In genomic region chr16:57566436-57566835, GRCh38 we compare ENCODE assay signal across 21 cellular contexts. TPM values are rescaled to one million over a fixed set of nuclear protein-coding genes. Genes with fewer than 3 reads are reported as not detected.
"Had no signal": no experiment of that assay in that cellular context is flagged by ENCODE, and none has a peak within 500 bp of the region (broad histone marks: within the 10 kb centered on the region; RNA-seq: fewer than 3 reads in every experiment).

No MANE protein-coding gene starts in this region.

- H3K27me3 Mint-ChIP-seq: activated CD4-positive, alpha-beta memory T cell treated with anti-CD3 and anti-CD28 coated beads, Interleukin-2, amount 10 ng/mL, durations not matched to agents 7 days and 5 days; activated CD4-positive, alpha-beta T cell treated with anti-CD3 and anti-CD28 coated beads, Interleukin-2, amount 10 ng/mL, durations not matched to agents 24 days and 14 days; stimulated activated memory B cell treated with anti-CD40 and anti-IgM and Interleukin-4, amounts not matched to agents 10 μg/mL and 1 μg/mL and 100 μg/mL, for 72 hours had no signal

- H3K36me3 ChIP-seq: heart right ventricle, right lobe of liver, vagina had no signal

- H3K4me3 Mint-ChIP-seq: activated CD4-positive, alpha-beta memory T cell treated with anti-CD3 and anti-CD28 coated beads, Interleukin-2, amount 10 ng/mL, durations not matched to agents 7 days and 5 days; activated CD4-positive, alpha-beta T cell treated with anti-CD3 and anti-CD28 coated beads, Interleukin-2, amount 10 ng/mL, durations not matched to agents 24 days and 14 days; activated naive CD4-positive, alpha-beta T cell treated with anti-CD3 and anti-CD28 coated beads for 36 hours; activated naive CD8-positive, alpha-beta T cell treated with anti-CD3 and anti-CD28 coated beads, Interleukin-2, amount 10 ng/mL, durations not matched to agents 7 days and 5 days; nephron; stimulated activated memory B cell treated with anti-CD40 and anti-IgM and Interleukin-4, amounts not matched to agents 10 μg/mL and 1 μg/mL and 100 μg/mL, for 72 hours had no signal

- H3K4me3 ChIP-seq: heart right ventricle, lung, right lobe of liver, skin epidermis, testis, vagina had no signal

- H3K9me3 Mint-ChIP-seq: activated naive CD4-positive, alpha-beta T cell treated with anti-CD3 and anti-CD28 coated beads for 36 hours had no signal

- DNase-seq: activated CD4-positive, alpha-beta memory T cell treated with anti-CD3 and anti-CD28 coated beads, Interleukin-2, amount 10 ng/mL, durations not matched to agents 7 days and 5 days; activated CD4-positive, alpha-beta T cell treated with anti-CD3 and anti-CD28 coated beads, Interleukin-2, amount 10 ng/mL, durations not matched to agents 24 days and 14 days; activated effector memory CD4-positive, alpha-beta T cell treated with Interleukin-2 at 50 U/mL for 16 hours; activated naive CD4-positive, alpha-beta T cell treated with anti-CD3 and anti-CD28 coated beads for 36 hours; activated naive CD8-positive, alpha-beta T cell treated with anti-CD3 and anti-CD28 coated beads, Interleukin-2, amount 10 ng/mL, durations not matched to agents 7 days and 5 days; amygdala; foreskin fibroblast; heart right ventricle; right lobe of liver; stimulated activated CD4-positive, alpha-beta T cell treated with anti-CD3 and anti-CD28 coated beads, Interleukin-1b, Interleukin-23, amount 100 ng/mL, for 48 hours; testis; trophoblast cell had no signal

- H3K27ac Mint-ChIP-seq: activated CD4-positive, alpha-beta memory T cell treated with anti-CD3 and anti-CD28 coated beads, Interleukin-2, amount 10 ng/mL, durations not matched to agents 7 days and 5 days; activated CD4-positive, alpha-beta T cell treated with anti-CD3 and anti-CD28 coated beads, Interleukin-2, amount 10 ng/mL, durations not matched to agents 24 days and 14 days; activated naive CD4-positive, alpha-beta T cell treated with anti-CD3 and anti-CD28 coated beads for 36 hours; activated naive CD8-positive, alpha-beta T cell treated with anti-CD3 and anti-CD28 coated beads, Interleukin-2, amount 10 ng/mL, durations not matched to agents 7 days and 5 days; nephron; stimulated activated memory B cell treated with anti-CD40 and anti-IgM and Interleukin-4, amounts not matched to agents 10 μg/mL and 1 μg/mL and 100 μg/mL, for 72 hours had no signal

- H3K27me3 ChIP-seq: right lobe of liver, testis, vagina had no signal

- H3K9me3 ChIP-seq: right lobe of liver, testis, vagina had no signal

- ATAC-seq: activated CD4-positive, CD25-positive, alpha-beta regulatory T cell treated with anti-CD3 and anti-CD28 coated beads, Interleukin-2, amount 50 U/mL, for 24 hours; heart right ventricle; left lobe of liver; stimulated activated memory B cell treated with anti-CD40 and anti-IgM and Interleukin-4, amounts not matched to agents 10 μg/mL and 1 μg/mL and 100 μg/mL, for 72 hours had no signal

- H3K4me1 Mint-ChIP-seq: nephron had no signal

RNA-seq across cellular contexts. Expression of gene ADGRG5, which starts 24.0 kb away (rescaled TPM):
- total RNA-seq: bronchial epithelial cell, fibroblast of lung had no signal
